Comparison of ENCODE assay signal across 8 cellular contexts in the genomic region with DNA sequence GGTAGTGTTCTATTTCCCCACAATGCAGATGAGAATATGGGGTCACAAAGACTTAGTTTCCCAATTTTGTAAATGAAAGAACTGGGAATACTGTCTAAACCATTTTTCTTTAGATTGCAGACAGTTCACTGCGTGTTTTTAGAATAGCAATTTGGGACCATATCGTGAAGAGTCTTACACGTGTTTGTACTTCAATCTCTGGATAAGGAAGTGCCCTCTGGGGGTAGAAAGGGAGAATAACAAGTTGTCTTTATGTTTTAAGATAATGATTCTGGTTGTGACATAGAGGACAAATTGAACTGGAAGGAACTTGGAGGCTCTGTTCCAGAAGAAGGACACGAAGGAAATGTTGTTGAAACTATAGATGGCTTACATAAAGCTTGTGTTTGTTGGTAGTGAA.
DNase-seq lines count a peak whose midpoint lies in the region; ATAC-seq, FAIRE-seq and TF ChIP-seq lines count a peak whose summit lies in the region.

No MANE protein-coding gene starts in this region.

- in situ Hi-C loops in SK-MEL-5 (cut with HindIII; ENCODE audit: low pct_unique_long_range_greater_than_20kb, low sequenced_read_pairs), result no loop called here

- FAIRE-seq in islet of Langerhans (lab: Jason Lieb, UNC), result peak; percentile 94

- H3K4me1 ChIP-seq in mucosa of descending colon (ENCODE audit: low read depth), result no peaks in the 10 kb centered on the region

- H3K9me3 ChIP-seq in WERI-Rb-1 (ENCODE audit: severe bottlenecking) (no peaks in the 10 kb centered on the region), mucosa of descending colon (no peaks in the 10 kb centered on the region)

- TF ChIP-seq POLR2A in GM18505 (IDR thresholded peaks at IDR 0.05; ENCODE audit: borderline replicate concordance, extremely low read depth, insufficient read depth, insufficient read length), result no peak

- H3K36me3 ChIP-seq in WERI-Rb-1 (no peaks in the 10 kb centered on the region), mucosa of descending colon (ENCODE audit: low read depth) (no peaks in the 10 kb centered on the region)

- intact Hi-C loops in mucosa of descending colon (cut with DNase I, micrococcal nuclease), result no loop called here

- ATAC-seq in HG03342 (IDR thresholded peaks at IDR 0.05; ENCODE audit: unreplicated experiment), result peak; percentile 56
- ATAC-seq in mucosa of descending colon, result no peak
- no peak for ATAC-seq in GM18505 (IDR thresholded peaks at IDR 0.05; ENCODE audit: unreplicated experiment)

- peak; percentile 0 for DNase-seq in COLO829 (ENCODE audit: low spot score)
- DNase-seq in SK-MEL-5 (ENCODE audit: low read depth, low spot score), result peak; percentile 68
- no peak for DNase-seq in WERI-Rb-1
- no peak for DNase-seq in mucosa of descending colon
- no peak for DNase-seq in cerebellum (ENCODE audit: low spot score)

- H3K4me3 ChIP-seq in WERI-Rb-1 (ENCODE audit: low read depth, low read length), result no peak overlapping the region
- no peak overlapping the region for H3K4me3 ChIP-seq in mucosa of descending colon

- H3K27me3 ChIP-seq in WERI-Rb-1 (ENCODE audit: insufficient read depth, low read depth, severe bottlenecking), result no peaks in the 10 kb centered on the region

- no peak for TF ChIP-seq CTCF in WERI-Rb-1 (IDR thresholded peaks at IDR 0.05; ENCODE audit: low read depth, low read length)
- TF ChIP-seq CTCF in mucosa of descending colon (IDR thresholded peaks at IDR 0.05), result no peak

- H3K27ac ChIP-seq in WERI-Rb-1, result no peak overlapping the region

Comparison
In these comparisons a context has a peak if more than half of its experiments do, and no peak if none do; other contexts are left out.
1. DNase-seq: peak in COLO829 (single experiment) and SK-MEL-5 (single experiment); none in WERI-Rb-1 (single experiment), mucosa of descending colon (0 of 3) and cerebellum (single experiment).